ENCODE assay signal across 10 cellular contexts in the genomic region with DNA sequence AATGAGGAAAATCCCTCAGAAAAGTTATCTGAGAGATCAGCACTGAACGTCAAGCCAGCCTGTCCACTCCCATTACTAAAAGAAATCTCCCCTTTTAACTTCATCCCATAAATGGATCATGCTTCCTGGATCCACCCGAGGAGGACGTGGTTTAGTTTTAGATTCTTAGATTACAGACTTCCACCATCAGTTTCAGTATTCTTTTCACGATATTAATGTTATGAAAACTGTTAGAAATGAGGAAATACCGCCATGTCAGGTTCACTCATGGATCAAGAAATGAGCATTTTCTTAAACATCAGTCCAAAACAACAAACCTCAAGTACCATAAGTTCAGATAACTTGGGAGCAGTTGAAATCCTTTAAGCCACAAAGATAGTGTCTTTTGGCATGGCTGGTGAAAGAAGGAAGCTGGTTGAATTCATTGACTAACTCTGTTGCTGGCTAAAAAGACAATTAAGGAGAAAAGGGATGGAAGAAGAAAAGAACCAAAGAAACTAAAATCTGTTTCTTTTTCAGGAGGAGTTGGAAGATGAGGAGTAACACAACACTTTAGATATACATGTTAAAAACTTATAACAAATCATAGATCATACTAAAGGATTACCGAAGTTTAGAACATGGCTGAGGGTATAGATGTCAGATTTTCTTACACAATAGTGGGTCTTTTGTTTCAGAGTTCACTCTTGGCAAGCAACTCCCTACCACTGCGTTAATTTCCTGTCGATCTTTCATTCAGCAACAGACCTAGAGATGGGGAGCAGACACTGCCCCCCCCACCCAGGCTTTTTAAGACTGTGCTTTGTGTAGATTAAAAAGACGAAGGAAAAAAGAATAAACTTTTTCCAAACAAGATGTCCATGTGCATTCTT. TPM values are rescaled to one million over a fixed set of nuclear protein-coding genes. Genes with fewer than 3 reads are reported as not detected.
DNase-seq lines count a peak whose midpoint lies in the region; ATAC-seq and TF ChIP-seq lines count a peak whose summit lies in the region.
"Had no signal": no experiment of that assay in that cellular context is flagged by ENCODE, and none has a peak within 500 bp of the region (broad histone marks: within the 10 kb centered on the region; RNA-seq: fewer than 3 reads in every experiment).

No MANE protein-coding gene starts in this region.

- POLR2A ChIA-PET in OCI-LY7 (lab: Charles Lee) = interaction anchor here (0.6 to 1.1 kb wide), 2 partner anchors 8 to 1503 kb away, joined by 4 to 7 read pairs; no protein-coding TSS in a partner anchor

- no peaks in the 10 kb centered on the region for H3K9me2 ChIP-seq in OCI-LY7 (ENCODE audit: insufficient read depth, low read length)

- H2AFZ ChIP-seq in OCI-LY3 (ENCODE audit: low read depth, low read length) (no peak overlapping the region), OCI-LY7 (ENCODE audit: low read length) (no peak overlapping the region)

- ATAC-seq in left lung (peak; percentile 35), thoracic aorta (ENCODE audit: insufficient number of reproducible peaks, low FRiP score, low read depth) (no peak)

- CTCF ChIA-PET in OCI-LY7 (lab: Charles Lee; ENCODE audit: unreplicated experiment) = no interaction called here

- no peak for TF ChIP-seq CTCF in OCI-LY3 (IDR thresholded peaks at IDR 0.05; ENCODE audit: low read depth, low read length)
- no peak for TF ChIP-seq CTCF in choroid plexus epithelial cell (conservative IDR thresholded peaks at IDR 0.05; ENCODE audit: low read depth, low read length)
- no peak for TF ChIP-seq CTCF in left lung (IDR thresholded peaks at IDR 0.05)
- TF ChIP-seq CTCF in thoracic aorta (IDR thresholded peaks at IDR 0.05) = no peak
- no peak for TF ChIP-seq CTCF in OCI-LY7 (conservative IDR thresholded peaks at IDR 0.05; ENCODE audit: low read length)

- H3K36me3 ChIP-seq in OCI-LY3 (replicated peaks; ENCODE audit: low read depth, low read length) = no peaks in the 10 kb centered on the region
- H3K36me3 ChIP-seq in left lung = no peaks in the 10 kb centered on the region
- peaks cover 4% of the 10 kb centered on the region for H3K36me3 ChIP-seq in thoracic aorta
- H3K36me3 ChIP-seq in OCI-LY7 (ENCODE audit: insufficient read depth, low read length) = no peaks in the 10 kb centered on the region

- DNase-seq in choroid plexus epithelial cell (ENCODE audit: low read depth) (peak; percentile 70), left lung (no peak), thoracic aorta (ENCODE audit: low spot score) (no peak), OCI-LY7 (ENCODE audit: low spot score) (no peak), NCI-H2171 treated with DMSO at 0.1 percent for 48 hours (lab: John Stamatoyannopoulos, UW) (no peak), HPDE6-E6E7 (ENCODE audit: extremely low spot score) (no peak)
- no peak for DNase-seq in stimulated activated CD4-positive, alpha-beta T cell treated with anti-CD3 and anti-CD28 coated beads, Interleukin-4, amount 100 ng/mL, for 4 hours
- DNase-seq: left cardiac atrium, NCI-H187 treated with DMSO at 0.1 percent for 48 hours had no signal

- no TSS peak for BruUV-seq in OCI-LY7 (replicated peaks; lab: Mats Ljungman, UMichigan)

- H3K4me2 ChIP-seq in OCI-LY3 (ENCODE audit: low read length) = peak overlapping the region; percentile 36
- no peak overlapping the region for H3K4me2 ChIP-seq in OCI-LY7 (ENCODE audit: low read length)

- H3K4me3 ChIP-seq in OCI-LY3 (ENCODE audit: low read length) = no peak overlapping the region
- H3K4me3 ChIP-seq in choroid plexus epithelial cell (ENCODE audit: low read depth, low read length) = peak overlapping the region; percentile 13
- no peak overlapping the region for H3K4me3 ChIP-seq in left lung
- peak overlapping the region; percentile 64 for H3K4me3 ChIP-seq in thoracic aorta
- H3K4me3 ChIP-seq in OCI-LY7 (ENCODE audit: low read depth, low read length, poor library complexity, severe bottlenecking) = no peak overlapping the region

- H3K9ac ChIP-seq in OCI-LY3 (ENCODE audit: low read length) = no peak overlapping the region

- no peaks in the 10 kb centered on the region for H4K20me1 ChIP-seq in OCI-LY3 (ENCODE audit: insufficient read depth, low read length)
- no peaks in the 10 kb centered on the region for H4K20me1 ChIP-seq in OCI-LY7 (ENCODE audit: insufficient read depth, low read length)

- H3K27me3 ChIP-seq in OCI-LY3 (ENCODE audit: low read depth, low read length) = no peaks in the 10 kb centered on the region
- H3K27me3 ChIP-seq in left lung = no peaks in the 10 kb centered on the region
- H3K27me3 ChIP-seq in thoracic aorta (replicated peaks; ENCODE audit: insufficient read depth) = no peaks in the 10 kb centered on the region

- H3K79me2 ChIP-seq in OCI-LY3 (ENCODE audit: low read length) (no peaks in the 10 kb centered on the region), OCI-LY7 (ENCODE audit: insufficient read depth, low read depth, low read length) (no peaks in the 10 kb centered on the region)

- H3K4me1 ChIP-seq in OCI-LY3 (ENCODE audit: low read length) (peaks cover 4% of the 10 kb centered on the region; the same call in 1 of the 2 replicates), left lung (peaks cover 8 to 21% of the 10 kb centered on the region in 2 donors), thoracic aorta (ENCODE audit: control insufficient read depth in 1 of 2, low read depth in 2 of 2) (peaks cover 12 to 57% of the 10 kb centered on the region in 2 donors), OCI-LY7 (ENCODE audit: insufficient read depth, low read length, poor library complexity, severe bottlenecking) (no peaks in the 10 kb centered on the region)

- intact Hi-C loops in left lung (cut with DNase I) (no loop called here), OCI-LY7 (cut with micrococcal nuclease; ENCODE audit: unreplicated experiment) (no loop called here)

- H3K9me3 ChIP-seq in OCI-LY3 (ENCODE audit: insufficient read depth, low read length) (no peaks in the 10 kb centered on the region), left lung (no peaks in the 10 kb centered on the region), thoracic aorta (no peaks in the 10 kb centered on the region), OCI-LY7 (ENCODE audit: low read length) (no peaks in the 10 kb centered on the region)

- H3K27ac ChIP-seq in OCI-LY3 (ENCODE audit: low read length) (no peak overlapping the region), left lung (peak overlapping the region; percentile 62 to 73), thoracic aorta (peak overlapping the region; percentile 40 to 86), OCI-LY7 (ENCODE audit: low read depth, low read length, poor library complexity, severe bottlenecking) (no peak overlapping the region)

RNA-seq across cellular contexts. Expression of a gene that starts 50.1 kb away (rescaled TPM):
- 10 to 100 TPM; 43.1 to 60.7 TPM for total RNA-seq in left lung
- total RNA-seq in thoracic aorta = 100 to 1,000 TPM in 1 of 2 donors, 10 to 100 TPM in 1; 99.8 to 118 TPM
- total RNA-seq in OCI-LY7 (2014; rRNA removed; shearing (Covaris generic)) = 2.8 and 7.8 TPM in 2 replicates
- total RNA-seq in OCI-LY7 (2022) = 16.4 and 18.8 TPM in 2 replicates

Comparison
In these comparisons a context has a peak if more than half of its experiments do, and no peak if none do; other contexts are left out.
1. H3K27ac ChIP-seq: peak in left lung (2 of 2) and thoracic aorta (2 of 2); none in OCI-LY3 (single experiment) and OCI-LY7 (single experiment).
2. H3K4me3 ChIP-seq: peak in choroid plexus epithelial cell (single experiment) and thoracic aorta (single experiment); none in OCI-LY3 (single experiment), left lung (0 of 2) and OCI-LY7 (single experiment).